In the genomic region with DNA sequence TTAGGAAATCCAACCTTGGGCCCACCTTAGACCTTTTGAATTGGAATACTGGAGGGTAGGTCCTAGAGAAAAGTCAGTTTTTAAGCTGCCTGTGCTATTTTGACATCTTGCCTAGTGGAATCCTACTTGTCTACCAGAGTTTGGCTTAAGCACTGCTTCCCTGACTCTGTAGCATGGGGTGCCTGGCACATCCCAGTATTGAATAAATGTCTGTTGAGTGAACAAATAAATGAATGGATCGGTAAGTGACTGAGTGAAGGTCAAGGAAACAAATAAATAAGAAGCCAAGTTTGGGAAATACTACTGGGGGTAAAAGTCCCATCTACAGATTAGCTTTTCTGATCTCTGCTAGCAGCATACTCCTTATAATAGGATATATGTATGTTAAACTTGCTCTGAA, we compare ENCODE assay signal across 24 cellular contexts.
DNase-seq lines count a peak whose midpoint lies in the region; ATAC-seq, FAIRE-seq and TF ChIP-seq lines count a peak whose summit lies in the region.
"Had no signal": no experiment of that assay in that cellular context is flagged by ENCODE, and none has a peak within 500 bp of the region (broad histone marks: within the 10 kb centered on the region; RNA-seq: fewer than 3 reads in every experiment).

No MANE protein-coding gene starts in this region.

- H3K4me3 ChIP-seq in esophagus muscularis mucosa (no peak overlapping the region), thoracic aorta (no peak overlapping the region)
- H3K4me3 ChIP-seq: BLaER1, GM12878 had no signal

- H3K27me3 ChIP-seq in esophagus muscularis mucosa (no peaks in the 10 kb centered on the region), thoracic aorta (replicated peaks; ENCODE audit: insufficient read depth) (no peaks in the 10 kb centered on the region)
- H3K27me3 ChIP-seq: BE2C, BLaER1 had no signal

- no peak for ATAC-seq in thoracic aorta (ENCODE audit: insufficient number of reproducible peaks, low FRiP score, low read depth)
- ATAC-seq in GM21619 (IDR thresholded peaks at IDR 0.05; ENCODE audit: unreplicated experiment): no peak
- ATAC-seq in GM18498 (IDR thresholded peaks at IDR 0.05; ENCODE audit: unreplicated experiment): no peak
- ATAC-seq: GM12878 had no signal

- no peak for TF ChIP-seq EP300 in esophagus muscularis mucosa (IDR thresholded peaks at IDR 0.05)

- no peak for FAIRE-seq in GM19239 (lab: Jason Lieb, UNC)
- FAIRE-seq: A204.1, GM12878, GM12892 had no signal

- TF ChIP-seq POLR2A in esophagus muscularis mucosa (IDR thresholded peaks at IDR 0.05; ENCODE audit: low read depth): no peak

- H3K27ac ChIP-seq in esophagus muscularis mucosa (replicated peaks in 1 of 4) (no peak overlapping the region), thoracic aorta (peak overlapping the region; percentile 57 to 69)
- H3K27ac ChIP-seq: BLaER1 had no signal

- H3K9me3 ChIP-seq in esophagus muscularis mucosa (no peaks in the 10 kb centered on the region), thoracic aorta (no peaks in the 10 kb centered on the region)
- H3K9me3 ChIP-seq: BE2C had no signal

- H3K4me1 ChIP-seq in esophagus muscularis mucosa (peaks cover 0 to 46% (median 34%) of the 10 kb centered on the region in 4 donors), thoracic aorta (ENCODE audit: control insufficient read depth in 1 of 2, low read depth in 2 of 2) (peaks cover 11 to 54% of the 10 kb centered on the region in 2 donors)
- H3K4me1 ChIP-seq: BE2C, BLaER1 had no signal

- intact Hi-C loops in esophagus muscularis mucosa (cut with DNase I): no loop called here

- 100% methylated on average over 1 of the region's 1 CpG for WGBS in esophagus muscularis mucosa

- H3K36me3 ChIP-seq in esophagus muscularis mucosa: no peaks in the 10 kb centered on the region
- no peaks in the 10 kb centered on the region for H3K36me3 ChIP-seq in thoracic aorta
- H3K36me3 ChIP-seq: BE2C, BLaER1 had no signal

- DNase-seq in esophagus muscularis mucosa (ENCODE audit: extremely low spot score) (peak; percentile 29), thoracic aorta (ENCODE audit: low spot score) (no peak), GM19239 (ENCODE audit: insufficient read length, low spot score) (no peak)
- DNase-seq: 8988T; ACHN; BE2C; C1 segment of cervical spinal cord; CD4-positive, alpha-beta memory T cell; CD4-positive, CD25-positive, alpha-beta regulatory T cell; CD8-positive, alpha-beta memory T cell; COR-L47; DMS 273 treated with DMSO at 0.1 percent for 48 hours; DMS153; DMS53; DMS79; DND-41; EL; GDM1 had no signal

- no peak for TF ChIP-seq CTCF in esophagus muscularis mucosa (IDR thresholded peaks at IDR 0.05)
- TF ChIP-seq CTCF in thoracic aorta (IDR thresholded peaks at IDR 0.05): no peak

Comparison
In these comparisons a context has a peak if more than half of its experiments do, and no peak if none do; other contexts are left out.
1. H3K27ac ChIP-seq: peak in thoracic aorta (2 of 2); none in esophagus muscularis mucosa (0 of 4).